ENCODE assay signal across 9 cellular contexts in the genomic region with DNA sequence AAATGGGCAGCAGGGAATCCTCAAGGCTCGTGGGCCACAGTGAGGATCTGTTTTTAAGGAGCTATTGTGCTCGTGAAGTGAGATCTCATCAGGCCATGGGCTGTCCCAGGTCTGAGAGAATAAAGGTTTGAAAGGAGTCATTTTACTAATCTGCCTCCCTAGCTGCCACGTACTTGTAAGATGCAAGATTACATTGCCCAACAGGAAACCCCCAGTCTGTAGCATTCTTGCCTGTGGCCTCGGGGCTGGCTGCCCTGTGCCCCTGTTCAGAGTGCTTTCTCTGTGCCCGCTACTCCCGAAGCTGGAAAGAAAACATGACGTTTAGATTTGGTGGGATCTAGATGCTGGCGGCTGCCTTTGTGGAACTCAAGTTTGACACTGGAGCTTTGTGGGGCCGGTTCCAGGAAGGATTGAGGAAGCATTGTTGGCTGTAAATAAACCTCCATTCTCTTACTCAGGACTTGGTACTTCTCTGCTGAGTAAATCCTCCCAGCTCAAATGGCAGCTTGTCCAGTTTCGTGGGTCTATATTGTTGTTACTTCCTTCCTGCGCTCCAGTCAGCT. TPM values are rescaled to one million over a fixed set of nuclear protein-coding genes. Genes with fewer than 3 reads are reported as not detected.
A peak's percentile ranks its signal among the peaks of the same experiment; 100 is the strongest.
DNase-seq lines count a peak whose midpoint lies in the region; ATAC-seq and TF ChIP-seq lines count a peak whose summit lies in the region.
"Had no signal": no experiment of that assay in that cellular context is flagged by ENCODE, and none has a peak within 500 bp of the region (broad histone marks: within the 10 kb centered on the region; RNA-seq: fewer than 3 reads in every experiment).

No MANE protein-coding gene starts in this region.

- WGBS in psoas muscle, 3 donors = 43 to 60% (median 49%) methylated on average over 11 of the region's 11 CpGs

- H3K36me3 Mint-ChIP-seq in effector memory CD8-positive, alpha-beta T cell (ENCODE audit: insufficient read depth) = peaks cover 61% of the 10 kb centered on the region

- H3K4me3 ChIP-seq in psoas muscle = peak overlapping the region; percentile 18

- peak overlapping the region in 1 of 2 donors; percentile 7 for H3K27ac Mint-ChIP-seq in effector memory CD8-positive, alpha-beta T cell

- DNase-seq in GF-D8 (lab: John Stamatoyannopoulos, UW) (peak; percentile 78), SKM-1 (lab: John Stamatoyannopoulos, UW; ENCODE audit: unreplicated experiment) (peak; percentile 20), psoas muscle (no peak), NCI-H2196 (lab: John Stamatoyannopoulos, UW; ENCODE audit: unreplicated experiment) (no peak), erythroblast (lab: John Stamatoyannopoulos, UW) (no peak)
- DNase-seq in effector memory CD8-positive, alpha-beta T cell = no peak

- peak overlapping the region in 1 of 2 donors; percentile 2 for H3K4me3 Mint-ChIP-seq in effector memory CD8-positive, alpha-beta T cell

- no peaks in the 10 kb centered on the region for H3K9me3 Mint-ChIP-seq in effector memory CD8-positive, alpha-beta T cell

- no peaks in the 10 kb centered on the region for H3K9me3 ChIP-seq in psoas muscle

- intact Hi-C loops in psoas muscle (cut with DNase I) = no loop called here

- H3K4me1 ChIP-seq in psoas muscle = peaks cover 58% of the 10 kb centered on the region

- H3K36me3 ChIP-seq in psoas muscle (ENCODE audit: insufficient read depth in 1 of 2, low read depth in 1 of 2) = peaks cover 0 to 4% of the 10 kb centered on the region in 2 donors

- TF ChIP-seq CTCF in psoas muscle (IDR thresholded peaks at IDR 0.05) = no peak

- H3K27me3 Mint-ChIP-seq in effector memory CD8-positive, alpha-beta T cell = no peaks in the 10 kb centered on the region

- H3K27ac ChIP-seq in psoas muscle = peak overlapping the region; percentile 46

- H3K27me3 ChIP-seq in psoas muscle (ENCODE audit: insufficient read depth in 3 of 3, low read length in 2 of 3) = no peaks in the 10 kb centered on the region

- peak; percentile 39 for ATAC-seq in effector memory CD8-positive, alpha-beta T cell (replicated peaks)
- ATAC-seq in psoas muscle = peak in 3 of 4 donors; percentile 14 to 45 (median 25)
- no peak for ATAC-seq in HG03095 (IDR thresholded peaks at IDR 0.05; ENCODE audit: unreplicated experiment)
- ATAC-seq in GM18868 (IDR thresholded peaks at IDR 0.05; ENCODE audit: unreplicated experiment) = no peak
- ATAC-seq: sciatic nerve had no signal

- peaks cover 31 to 58% of the 10 kb centered on the region in 2 donors for H3K4me1 Mint-ChIP-seq in effector memory CD8-positive, alpha-beta T cell (ENCODE audit: low read depth in 2 of 2)

- TF ChIP-seq POLR2A in erythroblast (IDR thresholded peaks at IDR 0.05; ENCODE audit: low read length) = no peak

RNA-seq across cellular contexts. Expression of a gene that starts 21.2 kb away (rescaled TPM):
- 10 to 100 TPM; 40.9 to 68.5 (median 46.7) TPM for total RNA-seq in psoas muscle
- 100 to 1,000 TPM in 1 of 3 donors, 10 to 100 TPM in 2; 71.9 to 123 (median 79.4) TPM for polyA plus RNA-seq in psoas muscle

RNA-seq across cellular contexts. Expression of a gene that starts 21.3 kb away (rescaled TPM):
- 10 to 100 TPM in 2 of 4 donors, 1 to 10 TPM in 2; 6.8 to 15.5 (median 9.6) TPM for total RNA-seq in psoas muscle
- polyA plus RNA-seq in psoas muscle = 10 to 100 TPM in 1 of 3 donors, 1 to 10 TPM in 2; 5.7 to 16.0 (median 7.8) TPM

RNA-seq across cellular contexts. Expression of a gene that starts 33.0 kb away (rescaled TPM):
- total RNA-seq in psoas muscle = 1 to 10 TPM; 1.3 to 5.7 (median 3.9) TPM
- 1 to 10 TPM; 1.5 to 2.1 (median 1.6) TPM for polyA plus RNA-seq in psoas muscle

RNA-seq across cellular contexts. Expression of a gene that starts 55.1 kb away (rescaled TPM):
- total RNA-seq in psoas muscle = under 1 TPM in 3 of 4 donors, not detected in 1; 0.11 to 0.28 (median 0.17) TPM
- under 1 TPM; 0.17 to 0.92 (median 0.21) TPM for polyA plus RNA-seq in psoas muscle

Comparison
In these comparisons a context has a peak if more than half of its experiments do, and no peak if none do; other contexts are left out.
1. DNase-seq: peak in GF-D8 (single experiment) and SKM-1 (single experiment); none in effector memory CD8-positive, alpha-beta T cell (0 of 3), psoas muscle (0 of 2), NCI-H2196 (single experiment) and erythroblast (0 of 2).
2. ATAC-seq: peak in effector memory CD8-positive, alpha-beta T cell (single experiment) and psoas muscle (3 of 4); none in HG03095 (single experiment) and GM18868 (single experiment).